ENCODE assay signal across 11 cellular contexts in genomic region chr1:208045410-208046252, GRCh38.
A peak's percentile ranks its signal among the peaks of the same experiment; 100 is the strongest.
DNase-seq lines count a peak whose midpoint lies in the region; ATAC-seq and TF ChIP-seq lines count a peak whose summit lies in the region.
"Had no signal": no experiment of that assay in that cellular context is flagged by ENCODE, and none has a peak within 500 bp of the region (broad histone marks: within the 10 kb centered on the region; RNA-seq: fewer than 3 reads in every experiment).

No MANE protein-coding gene starts in this region.

- no peak overlapping the region for H3K9ac ChIP-seq in neural progenitor cell

- H3K27me3 ChIP-seq in neural progenitor cell, result no peaks in the 10 kb centered on the region
- H3K27me3 ChIP-seq in hepatocyte, result no peaks in the 10 kb centered on the region
- H3K27me3 ChIP-seq: suprapubic skin had no signal

- H3K9me3 Mint-ChIP-seq in neural progenitor cell, result no peaks in the 10 kb centered on the region

- peaks cover 21% of the 10 kb centered on the region for H3K4me1 ChIP-seq in neural progenitor cell
- H3K4me1 ChIP-seq in hepatocyte (ENCODE audit: insufficient read depth), result peaks cover 19% of the 10 kb centered on the region

- H3K27ac Mint-ChIP-seq in neural progenitor cell, result no peak overlapping the region

- H3K4me3 ChIP-seq in AG10803 (ENCODE audit: low read length) (no peak overlapping the region), astrocyte of the spinal cord (ENCODE audit: low read depth, low read length) (no peak overlapping the region), neural progenitor cell (no peak overlapping the region), hepatocyte (no peak overlapping the region)
- H3K4me3 ChIP-seq: coronary artery, suprapubic skin had no signal

- H3K79me2 ChIP-seq in neural progenitor cell (ENCODE audit: low read depth), result no peaks in the 10 kb centered on the region
- H3K79me2 ChIP-seq in hepatocyte, result no peaks in the 10 kb centered on the region

- H3K36me3 Mint-ChIP-seq in neural progenitor cell, result peaks cover 25% of the 10 kb centered on the region

- ATAC-seq in HG02840 (IDR thresholded peaks at IDR 0.05; ENCODE audit: low FRiP score, unreplicated experiment), result no peak
- no peak for ATAC-seq in HG03442 (IDR thresholded peaks at IDR 0.05; ENCODE audit: unreplicated experiment)

- H3K4me2 ChIP-seq in neural progenitor cell, result no peak overlapping the region
- H3K4me2 ChIP-seq in hepatocyte, result no peak overlapping the region

- no peak for DNase-seq in AG10803 (ENCODE audit: low read depth)
- peak in 46 of 76 experiments; percentile 4 to 59 (median 34) for DNase-seq in HUDEP-2 (lab: John Stamatoyannopoulos, UW; ENCODE audit: unreplicated experiment in 76 of 76)
- no peak for DNase-seq in astrocyte of the spinal cord (ENCODE audit: low read depth, low spot score)
- no peak for DNase-seq in neural progenitor cell (ENCODE audit: low spot score)
- no peak for DNase-seq in NAMALWA (ENCODE audit: low spot score)
- DNase-seq in hepatocyte (ENCODE audit: low spot score), result no peak
- DNase-seq: occipital lobe had no signal

- H3F3A ChIP-seq in neural progenitor cell (ENCODE audit: low read depth), result peaks cover 15% of the 10 kb centered on the region

- H4K20me1 ChIP-seq in neural progenitor cell (ENCODE audit: low read depth) (no peaks in the 10 kb centered on the region), hepatocyte (ENCODE audit: insufficient read depth, poor library complexity, severe bottlenecking) (no peaks in the 10 kb centered on the region)

- H3K9me3 ChIP-seq in neural progenitor cell (ENCODE audit: low read depth) (no peaks in the 10 kb centered on the region), hepatocyte (ENCODE audit: low read depth) (no peaks in the 10 kb centered on the region)
- H3K9me3 ChIP-seq: suprapubic skin had no signal

- H3K4me1 Mint-ChIP-seq in neural progenitor cell, result peaks cover 34% of the 10 kb centered on the region

- peaks cover 3% of the 10 kb centered on the region for H3K27me3 Mint-ChIP-seq in neural progenitor cell (ENCODE audit: insufficient read depth, low read depth)

- H2AFZ ChIP-seq in neural progenitor cell (replicated peaks) (no peak overlapping the region), hepatocyte (no peak overlapping the region)

- H3K36me3 ChIP-seq in neural progenitor cell (no peaks in the 10 kb centered on the region), hepatocyte (replicated peaks; ENCODE audit: insufficient read depth, low read depth) (no peaks in the 10 kb centered on the region)

- WGBS in hepatocyte (ENCODE audit: low lambda C conversion rate, missing lambda C conversion rate), result 92% methylated on average over 16 of the region's 16 CpGs

- no peak overlapping the region for H3K4me3 Mint-ChIP-seq in neural progenitor cell

- in situ Hi-C loops in astrocyte of the spinal cord (cut with HindIII; ENCODE audit: low sequenced_read_pairs), result no loop called here

- H3K9me2 ChIP-seq in hepatocyte (replicated peaks; ENCODE audit: insufficient read depth), result no peaks in the 10 kb centered on the region

- no peak overlapping the region for H3K27ac ChIP-seq in neural progenitor cell
- no peak overlapping the region for H3K27ac ChIP-seq in hepatocyte
- H3K27ac ChIP-seq: suprapubic skin had no signal

- TF ChIP-seq CTCF in AG10803 (conservative IDR thresholded peaks at IDR 0.05; ENCODE audit: low read length), result peak; percentile 15; the same call in 1 of the 2 replicates
- TF ChIP-seq CTCF in astrocyte of the spinal cord (IDR thresholded peaks at IDR 0.05; ENCODE audit: low read depth, low read length), result peak; percentile 8
- peak; percentile 18 for TF ChIP-seq CTCF in neural progenitor cell (IDR thresholded peaks at IDR 0.05)
- no peak for TF ChIP-seq CTCF in hepatocyte (IDR thresholded peaks at IDR 0.05; ENCODE audit: poor library complexity)

Comparison
In these comparisons a context has a peak if more than half of its experiments do, and no peak if none do; other contexts are left out.
1. DNase-seq: peak in HUDEP-2 (46 of 76); none in AG10803 (single experiment), astrocyte of the spinal cord (single experiment), neural progenitor cell (single experiment), NAMALWA (single experiment) and hepatocyte (single experiment).